In the genomic region with DNA sequence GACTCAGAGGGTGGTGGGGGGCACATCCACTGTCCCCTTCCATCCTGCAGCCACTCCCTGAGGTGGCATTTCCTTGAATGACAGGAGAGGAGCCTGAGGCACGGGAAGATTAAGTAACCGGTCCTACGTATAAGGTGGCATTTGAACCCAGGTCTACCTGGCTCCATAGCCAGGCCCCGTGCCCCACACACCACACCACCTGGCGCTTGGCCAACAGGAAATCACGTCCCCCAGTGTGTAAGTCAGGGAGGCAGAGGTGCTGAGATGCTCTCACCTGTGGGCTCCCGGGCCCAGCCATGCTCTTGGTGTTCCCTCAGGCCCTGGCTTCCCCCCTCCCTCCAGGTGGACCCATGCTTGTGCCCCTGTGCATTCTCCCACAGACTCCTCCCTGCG, we compare ENCODE assay signal across 21 cellular contexts. TPM values are rescaled to one million over a fixed set of nuclear protein-coding genes. Genes with fewer than 3 reads are reported as not detected.
DNase-seq lines count a peak whose midpoint lies in the region; ATAC-seq, FAIRE-seq and TF ChIP-seq lines count a peak whose summit lies in the region.
"Had no signal": no experiment of that assay in that cellular context is flagged by ENCODE, and none has a peak within 500 bp of the region (broad histone marks: within the 10 kb centered on the region; RNA-seq: fewer than 3 reads in every experiment).

No MANE protein-coding gene starts in this region.

- H3K27me3 ChIP-seq in mammary epithelial cell (ENCODE audit: insufficient read depth, low read length): no peaks in the 10 kb centered on the region
- no peaks in the 10 kb centered on the region for H3K27me3 ChIP-seq in body of pancreas
- H3K27me3 ChIP-seq: colonic mucosa, spleen, vagina had no signal

- no peak overlapping the region for H3K4me2 ChIP-seq in mammary epithelial cell (ENCODE audit: insufficient read depth, low read depth, low read length)

- BruUV-seq in MCF 10A (replicated peaks; lab: Mats Ljungman, UMichigan) (no TSS peak), mammary epithelial cell (replicated peaks; lab: Mats Ljungman, UMichigan) (no TSS peak)

- H3K4me1 ChIP-seq in mammary epithelial cell (ENCODE audit: insufficient read depth, low read length) (peaks cover 7% of the 10 kb centered on the region), body of pancreas (peaks cover 49% of the 10 kb centered on the region)
- H3K4me1 ChIP-seq: colonic mucosa had no signal

- no peak for FAIRE-seq in GM12892 (lab: Jason Lieb, UNC)

- H3K27ac Mint-ChIP-seq in MCF 10A (ENCODE audit: low read depth, unreplicated experiment): peak overlapping the region; percentile 10
- H3K27ac Mint-ChIP-seq in stimulated activated naive CD8-positive, alpha-beta T cell treated with anti-CD3 and anti-CD28 coated beads, Interleukin-15, amount 100 ng/mL, for 72 hours: peak overlapping the region in 1 of 2 donors; percentile 63
- H3K27ac Mint-ChIP-seq: T-helper 2 cell treated with Interferon-gamma antibody and Interleukin-4, amounts not matched to agents 5 μg/mL and 100 μg/mL, for 36 hours had no signal

- peaks cover 82% of the 10 kb centered on the region for H3K79me2 ChIP-seq in mammary epithelial cell (ENCODE audit: insufficient read depth, low read length)

- H3K9me3 ChIP-seq in mammary epithelial cell (replicated peaks; ENCODE audit: insufficient read depth, low read length): no peaks in the 10 kb centered on the region
- H3K9me3 ChIP-seq in body of pancreas: no peaks in the 10 kb centered on the region
- H3K9me3 ChIP-seq: colonic mucosa, spleen, vagina had no signal

- intact Hi-C loops in MCF 10A (cut with micrococcal nuclease) (no loop called here), mammary epithelial cell (cut with micrococcal nuclease) (no loop called here), body of pancreas (cut with DNase I) (no loop called here), sciatic nerve (cut with DNase I) (no loop called here)

- H3K9ac ChIP-seq in mammary epithelial cell (ENCODE audit: insufficient read depth, low read length): no peak overlapping the region

- no peak overlapping the region for H2AFZ ChIP-seq in mammary epithelial cell (ENCODE audit: low read depth, low read length)

- ATAC-seq in body of pancreas: no peak
- ATAC-seq in stimulated activated naive CD8-positive, alpha-beta T cell treated with anti-CD3 and anti-CD28 coated beads, Interleukin-15, amount 100 ng/mL, for 72 hours: peak; percentile 47
- ATAC-seq in sciatic nerve: no peak
- ATAC-seq: left lobe of liver had no signal

- TF ChIP-seq POLR2A in body of pancreas (IDR thresholded peaks at IDR 0.05): no peak
- no peak for TF ChIP-seq POLR2A in GM12892 (IDR thresholded peaks at IDR 0.05; ENCODE audit: low read depth, low read length)

- H3K4me1 Mint-ChIP-seq in MCF 10A (ENCODE audit: insufficient read depth, unreplicated experiment): peaks cover 18% of the 10 kb centered on the region
- peaks cover 70% of the 10 kb centered on the region for H3K4me1 Mint-ChIP-seq in stimulated activated naive CD8-positive, alpha-beta T cell treated with anti-CD3 and anti-CD28 coated beads, Interleukin-15, amount 100 ng/mL, for 72 hours

- H3K36me3 ChIP-seq in mammary epithelial cell (ENCODE audit: insufficient read depth, low read length) (no peaks in the 10 kb centered on the region), body of pancreas (replicated peaks in 1 of 2; ENCODE audit: insufficient read depth in 1 of 2, low read depth in 2 of 2) (no peaks in the 10 kb centered on the region)
- H3K36me3 ChIP-seq: colonic mucosa, vagina had no signal

- no peaks in the 10 kb centered on the region for H4K20me1 ChIP-seq in mammary epithelial cell (ENCODE audit: insufficient read depth, low read length)

- no peak overlapping the region for H3K27ac ChIP-seq in mammary epithelial cell (ENCODE audit: insufficient read depth, low read depth, low read length)
- H3K27ac ChIP-seq in body of pancreas: peak overlapping the region; percentile 67 to 79 (median 75)
- H3K27ac ChIP-seq: colonic mucosa, SK-N-MC, spleen, vagina had no signal

- no peaks in the 10 kb centered on the region for H3K27me3 Mint-ChIP-seq in MCF 10A (ENCODE audit: insufficient read depth, unreplicated experiment)
- no peaks in the 10 kb centered on the region for H3K27me3 Mint-ChIP-seq in stimulated activated naive CD8-positive, alpha-beta T cell treated with anti-CD3 and anti-CD28 coated beads, Interleukin-15, amount 100 ng/mL, for 72 hours
- H3K27me3 Mint-ChIP-seq: IgD-negative memory B cell had no signal

- H3K36me3 Mint-ChIP-seq in MCF 10A (ENCODE audit: insufficient read depth, unreplicated experiment): peaks cover 26% of the 10 kb centered on the region

- POLR2A ChIA-PET in MCF 10A (lab: Yijun Ruan, JAX): no interaction called here

- H3K4me3 Mint-ChIP-seq in MCF 10A (ENCODE audit: unreplicated experiment): no peak overlapping the region
- peak overlapping the region in 1 of 2 donors; percentile 6 for H3K4me3 Mint-ChIP-seq in stimulated activated naive CD8-positive, alpha-beta T cell treated with anti-CD3 and anti-CD28 coated beads, Interleukin-15, amount 100 ng/mL, for 72 hours
- H3K4me3 Mint-ChIP-seq: IgD-negative memory B cell; T-helper 2 cell treated with Interferon-gamma antibody and Interleukin-4, amounts not matched to agents 5 μg/mL and 100 μg/mL, for 36 hours had no signal

- in situ Hi-C loops in mammary epithelial cell (cut with MboI; ENCODE audit: low sequenced_read_pairs in 2 of 2): no loop called here

- TF ChIP-seq CTCF in MCF 10A (IDR thresholded peaks at IDR 0.05; ENCODE audit: unreplicated experiment): no peak
- TF ChIP-seq CTCF in mammary epithelial cell (conservative IDR thresholded peaks at IDR 0.05 in 1 of 2, IDR thresholded peaks at IDR 0.05 in 1 of 2; ENCODE audit: extremely low read depth in 1 of 2, insufficient read depth in 1 of 2, low read depth in 1 of 2, low read length in 2 of 2): no peak
- TF ChIP-seq CTCF in body of pancreas (IDR thresholded peaks at IDR 0.05): no peak

- H3K9me3 Mint-ChIP-seq in MCF 10A (ENCODE audit: unreplicated experiment): no peaks in the 10 kb centered on the region
- H3K9me3 Mint-ChIP-seq in stimulated activated naive CD8-positive, alpha-beta T cell treated with anti-CD3 and anti-CD28 coated beads, Interleukin-15, amount 100 ng/mL, for 72 hours: no peaks in the 10 kb centered on the region
- H3K9me3 Mint-ChIP-seq: IgD-negative memory B cell; T-helper 2 cell treated with Interferon-gamma antibody and Interleukin-4, amounts not matched to agents 5 μg/mL and 100 μg/mL, for 36 hours had no signal

- CTCF ChIA-PET in MCF 10A (lab: Yijun Ruan, JAX): interaction anchor here (0.5 to 1.1 kb wide), 2 partner anchors 53 to 59 kb away, joined by 3 read pairs; no protein-coding TSS in a partner anchor
- CTCF ChIA-PET in mammary epithelial cell (lab: Charles Lee; ENCODE audit: low non-redundant PET): no interaction called here

- H3K4me3 ChIP-seq in mammary epithelial cell (replicated peaks in 1 of 3; ENCODE audit: insufficient read depth in 1 of 3, low read depth in 2 of 3, low read length in 3 of 3) (no peak overlapping the region), body of pancreas (no peak overlapping the region)
- H3K4me3 ChIP-seq: colonic mucosa, SK-N-MC, spleen, vagina had no signal

- DNase-seq in DMS53 (lab: John Stamatoyannopoulos, UW) (peak; percentile 19), DMS53 treated with DMSO at 0.1 percent for 48 hours (lab: John Stamatoyannopoulos, UW; ENCODE audit: unreplicated experiment) (no peak), MCF 10A (ENCODE audit: unreplicated experiment) (no peak), mammary epithelial cell (no peak), body of pancreas (peak in 3 of 4 donors; percentile 30 to 48 (median 47)), GM12892 (ENCODE audit: insufficient read length) (no peak), sciatic nerve (ENCODE audit: low spot score) (no peak)
- DNase-seq in stimulated activated naive CD8-positive, alpha-beta T cell treated with anti-CD3 and anti-CD28 coated beads, Interleukin-15, amount 100 ng/mL, for 72 hours: no peak
- DNase-seq: activated CD4-positive, alpha-beta T cell treated with anti-CD3 and anti-CD28 coated beads, Interleukin-2, amount 50 U/mL, for 48 hours; colonic mucosa; DND-41; GOT3; midbrain; MM.1S; NCI-H2227 treated with DMSO at 0.1 percent for 48 hours; spleen had no signal

- 60% methylated on average over 6 of the region's 8 CpGs for WGBS in mammary epithelial cell (ENCODE audit: low coverage, missing lambda C conversion rate)
- WGBS in body of pancreas, 2 donors: 62 to 69% methylated on average over 4 to 8 of the region's 8 CpGs

- dilution Hi-C loops in mammary epithelial cell (cut with HindIII; ENCODE audit: low sequenced_read_pairs): no loop called here

RNA-seq across cellular contexts. Expression of gene HPCAL1, which starts 53.8 kb away (rescaled TPM):
- total RNA-seq in MCF 10A (2022) (136 and 144 TPM in 2 replicates), mammary epithelial cell (10 to 100 TPM; 26.3 to 82.8 TPM), body of pancreas (10 to 100 TPM; 41.0 to 66.3 TPM), sciatic nerve (31.7 TPM)
- polyA plus RNA-seq in mammary epithelial cell: 75.1 TPM
- 56.5 TPM for polyA minus RNA-seq in mammary epithelial cell
- polyA plus RNA-seq in GM12892 (2012; ENCODE audit: missing spikeins): 4.1 TPM

Comparison
In these comparisons a context has a peak if more than half of its experiments do, and no peak if none do; other contexts are left out.
1. DNase-seq: peak in DMS53 (single experiment) and body of pancreas (3 of 4); none in DMS53 treated with DMSO at 0.1 percent for 48 hours (single experiment), MCF 10A (single experiment), mammary epithelial cell (single experiment), stimulated activated naive CD8-positive, alpha-beta T cell treated with anti-CD3 and anti-CD28 coated beads, Interleukin-15, amount 100 ng/mL, for 72 hours (0 of 2), GM12892 (single experiment) and sciatic nerve (single experiment).